21 cellular contexts compared by ENCODE assay signal in the genomic region with DNA sequence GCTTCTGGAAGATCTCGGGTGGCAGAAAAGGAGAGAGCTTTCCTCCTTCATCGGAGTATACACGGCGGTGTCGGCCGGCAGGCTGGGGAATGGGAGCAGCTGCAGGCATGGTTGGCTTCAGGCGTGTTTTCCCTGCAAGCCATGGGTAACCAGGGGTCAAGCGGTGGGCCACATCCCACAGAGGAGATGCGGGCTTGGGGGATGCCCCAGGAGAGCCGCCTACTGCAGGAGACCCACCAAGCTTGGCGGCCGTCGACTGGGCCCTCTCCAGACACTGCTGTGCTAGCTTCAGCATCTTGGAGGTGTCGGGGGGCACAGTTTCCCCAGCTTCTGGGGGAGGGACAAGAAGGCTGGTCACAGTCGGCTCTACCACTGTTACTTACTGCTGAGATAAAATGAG.
"Had no signal": no experiment of that assay in that cellular context is flagged by ENCODE, and none has a peak within 500 bp of the region (broad histone marks: within the 10 kb centered on the region; RNA-seq: fewer than 3 reads in every experiment).

No MANE protein-coding gene starts in this region.

- DNase-seq: dorsolateral prefrontal cortex; effector CD4-positive, alpha-beta T cell; hypothalamus; left ventricle myocardium superior; lower lobe of right lung; naive thymus-derived CD8-positive, alpha-beta T cell; nephron progenitor cell; sigmoid colon; stimulated activated CD4-positive, alpha-beta T cell treated with anti-CD3 and anti-CD28 coated beads, Interleukin-4, amount 100 ng/mL, for 4 hours; stimulated activated naive CD4-positive, alpha-beta T cell; stimulated activated naive CD8-positive, alpha-beta T cell treated with anti-CD3 and anti-CD28 coated beads, Interleukin-15, amount 100 ng/mL, for 72 hours; transverse colon; upper lobe of right lung; uterus had no signal

- H3K4me3 Mint-ChIP-seq: nephron progenitor cell; stimulated activated naive CD8-positive, alpha-beta T cell treated with anti-CD3 and anti-CD28 coated beads, Interleukin-15, amount 100 ng/mL, for 72 hours had no signal

- H3K9me3 ChIP-seq: lower lobe of right lung, prostate gland, right atrium auricular region, sigmoid colon, suprapubic skin, transverse colon, upper lobe of right lung, uterus had no signal

- H3K27ac Mint-ChIP-seq: nephron progenitor cell; stimulated activated naive CD8-positive, alpha-beta T cell treated with anti-CD3 and anti-CD28 coated beads, Interleukin-15, amount 100 ng/mL, for 72 hours had no signal

- H3K9me3 Mint-ChIP-seq: naive thymus-derived CD8-positive, alpha-beta T cell; stimulated activated naive CD8-positive, alpha-beta T cell treated with anti-CD3 and anti-CD28 coated beads, Interleukin-15, amount 100 ng/mL, for 72 hours had no signal

- H3K4me3 ChIP-seq: dorsolateral prefrontal cortex, lower lobe of right lung, prostate gland, right atrium auricular region, sigmoid colon, suprapubic skin, transverse colon, upper lobe of right lung, uterus had no signal

- H3K27me3 Mint-ChIP-seq: naive thymus-derived CD8-positive, alpha-beta T cell; stimulated activated naive CD8-positive, alpha-beta T cell treated with anti-CD3 and anti-CD28 coated beads, Interleukin-15, amount 100 ng/mL, for 72 hours had no signal

- H3K36me3 ChIP-seq: lower lobe of right lung, prostate gland, right atrium auricular region, suprapubic skin, transverse colon, upper lobe of right lung, uterus had no signal

- H3K9ac ChIP-seq: parathyroid adenoma had no signal

- ATAC-seq: left ventricle myocardium superior; lower lobe of right lung; naive thymus-derived CD8-positive, alpha-beta T cell; stimulated activated naive CD8-positive, alpha-beta T cell treated with anti-CD3 and anti-CD28 coated beads, Interleukin-15, amount 100 ng/mL, for 72 hours; upper lobe of right lung had no signal

- H3K27ac ChIP-seq: dorsolateral prefrontal cortex, lower lobe of right lung, parathyroid adenoma, prostate gland, right atrium auricular region, sigmoid colon, suprapubic skin, transverse colon, upper lobe of right lung, uterus had no signal

- H2AFZ ChIP-seq: parathyroid adenoma had no signal

- H3K4me1 ChIP-seq: parathyroid adenoma, uterus had no signal

- H3K27me3 ChIP-seq: dorsolateral prefrontal cortex, right atrium auricular region, suprapubic skin, uterus had no signal

- FAIRE-seq: colon, frontal cortex, keratinocyte had no signal
